Comparison of ENCODE assay signal across 23 cellular contexts in genomic region chr2:200985806-200986205, GRCh38.
DNase-seq lines count a peak whose midpoint lies in the region; ATAC-seq and TF ChIP-seq lines count a peak whose summit lies in the region.
"Had no signal": no experiment of that assay in that cellular context is flagged by ENCODE, and none has a peak within 500 bp of the region (broad histone marks: within the 10 kb centered on the region; RNA-seq: fewer than 3 reads in every experiment).

No MANE protein-coding gene starts in this region.

- TF ChIP-seq CTCF in fibroblast of pulmonary artery (IDR thresholded peaks at IDR 0.05; ENCODE audit: low read length, missing control alignments): no peak

- peak; percentile 31; the same call in 2 of the 3 replicates for ATAC-seq in SK-N-SH treated with all-trans-retinoic acid at 6 μM for 48 hours
- ATAC-seq in HG03442 (IDR thresholded peaks at IDR 0.05; ENCODE audit: unreplicated experiment): no peak
- no peak for ATAC-seq in HG03108 (IDR thresholded peaks at IDR 0.05; ENCODE audit: unreplicated experiment)
- ATAC-seq: activated T-cell treated with anti-CD3 and anti-CD28 coated beads, Interleukin-2, amount 50 U/mL, for 72 hours; CD8-positive, alpha-beta T cell had no signal

- no peak overlapping the region for H3K4me3 ChIP-seq in fibroblast of pulmonary artery (replicated peaks; ENCODE audit: low read depth, low read length)
- H3K4me3 ChIP-seq: esophagus muscularis mucosa, suprapubic skin had no signal

- DNase-seq in GM04504 (ENCODE audit: low read depth): peak; percentile 12
- DNase-seq in fibroblast of pulmonary artery (ENCODE audit: low read depth): peak; percentile 51
- DNase-seq in stromal cell of bone marrow (ENCODE audit: low read depth): peak; percentile 12
- DNase-seq in activated effector memory CD4-positive, alpha-beta T cell treated with Interleukin-2 at 50 U/mL for 16 hours: no peak
- DNase-seq: activated CD4-positive, alpha-beta T cell treated with anti-CD3 and anti-CD28 coated beads for 48 hours; activated naive CD4-positive, alpha-beta T cell treated with anti-CD3 and anti-CD28 coated beads, Interleukin-2, amount 50 U/mL, for 16 hours; activated T-cell treated with anti-CD3 and anti-CD28 coated beads, Interleukin-2, amount 50 U/mL, for 72 hours; AML-193; aorta; CD8-positive, alpha-beta T cell; cerebellar nuclear complex; effector CD8-positive, alpha-beta T cell; GDM1; NCI-H1105; NCI-H2081; NCI-H446; posterior cingulate gyrus; stimulated activated CD4-positive, alpha-beta T cell treated with anti-CD3 and anti-CD28 coated beads, Interleukin-1b, Interleukin-23, amount 100 ng/mL, for 48 hours had no signal

TF ChIP-seq in SK-N-SH treated with all-trans-retinoic acid at 6 μM for 48 hours, 23 proteins besides CTCF, POLR2A, EP300 and RAD21:
- TF ChIP-seq TOX (CRISPR knock-in tag; IDR thresholded peaks at IDR 0.05; ENCODE audit: borderline replicate concordance): no peak
- TF ChIP-seq PPARA (CRISPR knock-in tag; IDR thresholded peaks at IDR 0.05; ENCODE audit: borderline replicate concordance): no peak
- TF ChIP-seq CREB5 (CRISPR knock-in tag; IDR thresholded peaks at IDR 0.05; ENCODE audit: low read depth): no peak
- peak; percentile 76 for TF ChIP-seq ISL1 (CRISPR knock-in tag; IDR thresholded peaks at IDR 0.05)
- TF ChIP-seq PATZ1 (CRISPR knock-in tag; IDR thresholded peaks at IDR 0.05; ENCODE audit: borderline replicate concordance): no peak
- TF ChIP-seq OSR1 (CRISPR knock-in tag; IDR thresholded peaks at IDR 0.05): no peak
- TF ChIP-seq, protein P1, sequence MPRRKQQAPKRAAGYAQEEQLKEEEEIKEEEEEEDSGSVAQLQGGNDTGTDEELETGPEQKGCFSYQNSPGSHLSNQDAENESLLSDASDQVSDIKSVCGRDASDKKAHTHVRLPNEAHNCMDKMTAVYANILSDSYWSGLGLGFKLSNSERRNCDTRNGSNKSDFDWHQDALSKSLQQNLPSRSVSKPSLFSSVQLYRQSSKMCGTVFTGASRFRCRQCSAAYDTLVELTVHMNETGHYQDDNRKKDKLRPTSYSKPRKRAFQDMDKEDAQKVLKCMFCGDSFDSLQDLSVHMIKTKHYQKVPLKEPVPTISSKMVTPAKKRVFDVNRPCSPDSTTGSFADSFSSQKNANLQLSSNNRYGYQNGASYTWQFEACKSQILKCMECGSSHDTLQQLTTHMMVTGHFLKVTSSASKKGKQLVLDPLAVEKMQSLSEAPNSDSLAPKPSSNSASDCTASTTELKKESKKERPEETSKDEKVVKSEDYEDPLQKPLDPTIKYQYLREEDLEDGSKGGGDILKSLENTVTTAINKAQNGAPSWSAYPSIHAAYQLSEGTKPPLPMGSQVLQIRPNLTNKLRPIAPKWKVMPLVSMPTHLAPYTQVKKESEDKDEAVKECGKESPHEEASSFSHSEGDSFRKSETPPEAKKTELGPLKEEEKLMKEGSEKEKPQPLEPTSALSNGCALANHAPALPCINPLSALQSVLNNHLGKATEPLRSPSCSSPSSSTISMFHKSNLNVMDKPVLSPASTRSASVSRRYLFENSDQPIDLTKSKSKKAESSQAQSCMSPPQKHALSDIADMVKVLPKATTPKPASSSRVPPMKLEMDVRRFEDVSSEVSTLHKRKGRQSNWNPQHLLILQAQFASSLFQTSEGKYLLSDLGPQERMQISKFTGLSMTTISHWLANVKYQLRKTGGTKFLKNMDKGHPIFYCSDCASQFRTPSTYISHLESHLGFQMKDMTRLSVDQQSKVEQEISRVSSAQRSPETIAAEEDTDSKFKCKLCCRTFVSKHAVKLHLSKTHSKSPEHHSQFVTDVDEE (CRISPR knock-in tag; IDR thresholded peaks at IDR 0.05): no peak
